8 cellular contexts compared by ENCODE assay signal in the genomic region with DNA sequence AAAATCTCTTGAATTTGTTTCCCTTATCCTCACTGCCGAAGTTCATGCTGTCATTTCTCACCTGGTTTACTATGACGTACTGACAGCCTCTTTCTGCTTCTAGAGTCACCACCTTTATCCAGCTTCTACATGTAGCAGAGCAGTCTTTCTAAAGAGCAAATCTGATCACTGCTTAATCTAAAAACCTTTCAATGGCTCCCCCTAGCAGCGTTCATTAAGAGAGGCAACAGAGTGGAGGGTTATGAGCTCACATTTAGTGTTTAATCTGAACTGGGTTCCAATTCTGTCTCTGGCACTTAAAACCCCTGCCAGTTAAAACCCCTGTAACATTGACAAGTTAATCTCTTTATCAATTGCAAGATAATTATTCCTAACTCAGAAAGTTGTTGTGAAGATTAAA. TPM values are rescaled to one million over a fixed set of nuclear protein-coding genes. Genes with fewer than 3 reads are reported as not detected.
DNase-seq lines count a peak whose midpoint lies in the region; ATAC-seq and TF ChIP-seq lines count a peak whose summit lies in the region.

No MANE protein-coding gene starts in this region.

- ATAC-seq in DND-41 (ENCODE audit: insufficient read depth, low read depth) (no peak), GM21526 (IDR thresholded peaks at IDR 0.05; ENCODE audit: low FRiP score, unreplicated experiment) (peak; percentile 31), HG02840 (IDR thresholded peaks at IDR 0.05; ENCODE audit: low FRiP score, unreplicated experiment) (no peak), GM21825 (IDR thresholded peaks at IDR 0.05; ENCODE audit: unreplicated experiment) (no peak), HG02610 (IDR thresholded peaks at IDR 0.05; ENCODE audit: unreplicated experiment) (no peak)

- peak; percentile 44 for TF ChIP-seq CTCF in DND-41 (IDR thresholded peaks at IDR 0.05; ENCODE audit: borderline replicate concordance, extremely low read depth, low read length, poor library complexity, severe bottlenecking)
- peak; percentile 22 to 32 (median 26) for TF ChIP-seq CTCF in esophagus muscularis mucosa (IDR thresholded peaks at IDR 0.05)

- H3K79me2 ChIP-seq in DND-41 (ENCODE audit: insufficient read depth, low read length) = peaks cover 94% of the 10 kb centered on the region

- no peak overlapping the region for H2AFZ ChIP-seq in DND-41 (ENCODE audit: low read depth, low read length)

- peaks cover 81% of the 10 kb centered on the region for H4K20me1 ChIP-seq in DND-41 (ENCODE audit: insufficient read depth, low read length)

- intact Hi-C loops in esophagus muscularis mucosa (cut with DNase I) = no loop called here

- H3K9me3 ChIP-seq in DND-41 (ENCODE audit: insufficient read depth, low read length, severe bottlenecking) (no peaks in the 10 kb centered on the region), esophagus muscularis mucosa (no peaks in the 10 kb centered on the region)

- no peak for TF ChIP-seq EP300 in esophagus muscularis mucosa (IDR thresholded peaks at IDR 0.05)

- H3K4me3 ChIP-seq in DND-41 (ENCODE audit: low read depth in 1 of 2, low read length in 2 of 2) (no peak overlapping the region), esophagus muscularis mucosa (no peak overlapping the region)

- H3K4me2 ChIP-seq in DND-41 (ENCODE audit: insufficient read depth, low read length) = no peak overlapping the region

- WGBS in esophagus muscularis mucosa = 55% methylated on average over 3 of the region's 3 CpGs

- no peak for DNase-seq in DND-41
- DNase-seq in RKO (ENCODE audit: low spot score) = peak; percentile 72
- DNase-seq in esophagus muscularis mucosa (ENCODE audit: extremely low spot score) = no peak
- no peak for DNase-seq in stimulated activated CD4-positive, alpha-beta T cell treated with anti-CD3 and anti-CD28 coated beads, Interleukin-1b, Interleukin-23, amount 100 ng/mL, for 48 hours

- H3K27me3 ChIP-seq in DND-41 (ENCODE audit: insufficient read depth, low read length, poor library complexity) = no peaks in the 10 kb centered on the region
- no peaks in the 10 kb centered on the region for H3K27me3 ChIP-seq in esophagus muscularis mucosa

- H3K4me1 ChIP-seq in DND-41 (ENCODE audit: insufficient read depth, low read length) = peaks cover 22% of the 10 kb centered on the region
- peaks cover 25 to 63% (median 44%) of the 10 kb centered on the region in 4 donors for H3K4me1 ChIP-seq in esophagus muscularis mucosa

- H3K36me3 ChIP-seq in DND-41 (ENCODE audit: insufficient read depth, low read length) (no peaks in the 10 kb centered on the region), esophagus muscularis mucosa (no peaks in the 10 kb centered on the region)

- TF ChIP-seq POLR2A in esophagus muscularis mucosa (IDR thresholded peaks at IDR 0.05; ENCODE audit: low read depth) = no peak

- no peak overlapping the region for H3K9ac ChIP-seq in DND-41 (ENCODE audit: low read depth, low read length)

- H3K27ac ChIP-seq in DND-41 (ENCODE audit: low read length) = no peak overlapping the region
- H3K27ac ChIP-seq in esophagus muscularis mucosa (replicated peaks in 1 of 4) = no peak overlapping the region

RNA-seq across cellular contexts. Expression of gene RBPJ, which starts 4.4 kb away (rescaled TPM):
- total RNA-seq in esophagus muscularis mucosa = 10 to 100 TPM; 49.7 to 75.2 (median 60.8) TPM
